Comparison of ENCODE assay signal across 22 cellular contexts in genomic region chr3:176090727-176091126, GRCh38.
A peak's percentile ranks its signal among the peaks of the same experiment; 100 is the strongest.
DNase-seq lines count a peak whose midpoint lies in the region; ATAC-seq and TF ChIP-seq lines count a peak whose summit lies in the region.
"Had no signal": no experiment of that assay in that cellular context is flagged by ENCODE, and none has a peak within 500 bp of the region (broad histone marks: within the 10 kb centered on the region; RNA-seq: fewer than 3 reads in every experiment).

No MANE protein-coding gene starts in this region.

- TF ChIP-seq CTCF in BE2C (IDR thresholded peaks at IDR 0.05; ENCODE audit: low read depth, low read length): no peak
- no peak for TF ChIP-seq CTCF in GM23338 (conservative IDR thresholded peaks at IDR 0.05; ENCODE audit: low read depth in 2 of 2)
- no peak for TF ChIP-seq CTCF in WTC11 (IDR thresholded peaks at IDR 0.05)
- TF ChIP-seq CTCF in testis (IDR thresholded peaks at IDR 0.05): no peak

- H2AFZ ChIP-seq in GM23338: peak overlapping the region; percentile 11; the same call in 1 of the 2 replicates

- DNase-seq in BE2C (peak; percentile 8), GM23338 (ENCODE audit: low spot score) (no peak), WTC11 (ENCODE audit: low spot score) (no peak), testis (peak; percentile 41), NCI-H1417 (lab: John Stamatoyannopoulos, UW) (no peak), substantia nigra (lab: John Stamatoyannopoulos, UW) (no peak)
- DNase-seq in stimulated activated CD8-positive, alpha-beta memory T cell treated with anti-CD3 and anti-CD28 coated beads, Interleukin-4, amount 100 ng/mL, for 48 hours: no peak
- DNase-seq: 8988T; ACHN; AML-193; C1 segment of cervical spinal cord; Calu3; CD4-positive, alpha-beta memory T cell; COR-L47; DMS79; EL; GDM1; GOT3; HFFc6 had no signal

- intact Hi-C loops in testis (cut with DNase I; ENCODE audit: low total_unique reads): no loop called here

- no peaks in the 10 kb centered on the region for H3K79me2 ChIP-seq in GM23338 (replicated peaks; ENCODE audit: insufficient read depth)

- H3K27me3 Mint-ChIP-seq in GM23338 (ENCODE audit: insufficient read depth, low read depth, poor library complexity): peaks cover 2% of the 10 kb centered on the region
- H3K27me3 Mint-ChIP-seq in WTC11 (ENCODE audit: low read depth): no peaks in the 10 kb centered on the region; the same call in 1 of the 2 replicates
- H3K27me3 Mint-ChIP-seq: CD4-positive, alpha-beta memory T cell had no signal

- H3K36me3 ChIP-seq in BE2C: no peaks in the 10 kb centered on the region
- no peaks in the 10 kb centered on the region; the same call in 1 of the 2 replicates for H3K36me3 ChIP-seq in GM23338 (ENCODE audit: insufficient read depth)
- no peaks in the 10 kb centered on the region for H3K36me3 ChIP-seq in testis (ENCODE audit: low read depth, missing control alignments)
- H3K36me3 ChIP-seq: HAP-1 had no signal

- H3K36me3 Mint-ChIP-seq in GM23338 (ENCODE audit: low read depth): no peaks in the 10 kb centered on the region
- H3K36me3 Mint-ChIP-seq in WTC11: peaks cover 7% of the 10 kb centered on the region
- H3K36me3 Mint-ChIP-seq: CD4-positive, alpha-beta memory T cell had no signal

- H3K27ac ChIP-seq in GM23338 (ENCODE audit: low read depth) (no peak overlapping the region), testis (peak overlapping the region in 1 of 2 donors; percentile 15), substantia nigra (ENCODE audit: low read depth, low read length, poor library complexity, severe bottlenecking) (no peak overlapping the region)
- H3K27ac ChIP-seq: A549 had no signal

- no peaks in the 10 kb centered on the region for H3F3A ChIP-seq in GM23338 (replicated peaks; ENCODE audit: low read depth)

- 58 to 65% methylated on average over 3 of the region's 3 CpGs for WGBS in testis, 2 donors

- no peaks in the 10 kb centered on the region for H3K27me3 ChIP-seq in BE2C
- H3K27me3 ChIP-seq in GM23338 (ENCODE audit: insufficient read depth): no peaks in the 10 kb centered on the region
- no peaks in the 10 kb centered on the region for H3K27me3 ChIP-seq in testis

- ATAC-seq in GM23338: no peak
- no peak for ATAC-seq in WTC11
- ATAC-seq: A549, GM12878 had no signal

- CTCF ChIA-PET in WTC11 (lab: Charles Lee): no interaction called here

- no peak for TF ChIP-seq POLR2A in testis (IDR thresholded peaks at IDR 0.05)

- 0 out of 2 replicates have a peak, but pooled peaks cover 5% of the 10 kb centered on the region for H3K9me2 ChIP-seq in GM23338 (ENCODE audit: insufficient read depth)

- H3K4me3 Mint-ChIP-seq in GM23338 (no peak overlapping the region), WTC11 (no peak overlapping the region)
- H3K4me3 Mint-ChIP-seq: CD4-positive, alpha-beta memory T cell; HFFc6 had no signal

- no peak overlapping the region for H3K27ac Mint-ChIP-seq in GM23338
- H3K27ac Mint-ChIP-seq in WTC11: no peak overlapping the region
- H3K27ac Mint-ChIP-seq: CD4-positive, alpha-beta memory T cell; HFFc6 had no signal

- H3K9me3 Mint-ChIP-seq in GM23338 (peaks cover 9% of the 10 kb centered on the region; the same call in 2 of the 3 replicates), WTC11 (peaks cover 25% of the 10 kb centered on the region)
- H3K9me3 Mint-ChIP-seq: HFFc6 had no signal

- no peaks in the 10 kb centered on the region for H4K20me1 ChIP-seq in GM23338 (replicated peaks; ENCODE audit: insufficient read depth)

- H3K4me3 ChIP-seq in BE2C (ENCODE audit: low read depth, low read length): no peak overlapping the region
- H3K4me3 ChIP-seq in GM23338: no peak overlapping the region
- H3K4me3 ChIP-seq in testis: no peak overlapping the region
- H3K4me3 ChIP-seq: A549, GM12878, HAP-1 had no signal

- POLR2A ChIA-PET in WTC11 (lab: Charles Lee): no interaction called here

- H3K4me1 Mint-ChIP-seq in GM23338 (peaks cover 4% of the 10 kb centered on the region; the same call in 2 of the 3 replicates), WTC11 (peaks cover 8% of the 10 kb centered on the region)
- H3K4me1 Mint-ChIP-seq: CD4-positive, alpha-beta memory T cell had no signal

- H3K4me2 ChIP-seq in GM23338: no peak overlapping the region
- H3K4me2 ChIP-seq: A549 had no signal

- H3K9me3 ChIP-seq in BE2C (no peaks in the 10 kb centered on the region), testis (no peaks in the 10 kb centered on the region)
- H3K9me3 ChIP-seq: A549, HAP-1 had no signal

- no peaks in the 10 kb centered on the region for H3K4me1 ChIP-seq in BE2C
- no peaks in the 10 kb centered on the region for H3K4me1 ChIP-seq in GM23338 (ENCODE audit: insufficient read depth)
- H3K4me1 ChIP-seq in testis: no peaks in the 10 kb centered on the region
- H3K4me1 ChIP-seq: A549, HAP-1 had no signal

TF ChIP-seq in GM23338, 12 proteins besides CTCF, POLR2A, EP300 and RAD21 (continues in another document):
- TF ChIP-seq, protein P1, sequence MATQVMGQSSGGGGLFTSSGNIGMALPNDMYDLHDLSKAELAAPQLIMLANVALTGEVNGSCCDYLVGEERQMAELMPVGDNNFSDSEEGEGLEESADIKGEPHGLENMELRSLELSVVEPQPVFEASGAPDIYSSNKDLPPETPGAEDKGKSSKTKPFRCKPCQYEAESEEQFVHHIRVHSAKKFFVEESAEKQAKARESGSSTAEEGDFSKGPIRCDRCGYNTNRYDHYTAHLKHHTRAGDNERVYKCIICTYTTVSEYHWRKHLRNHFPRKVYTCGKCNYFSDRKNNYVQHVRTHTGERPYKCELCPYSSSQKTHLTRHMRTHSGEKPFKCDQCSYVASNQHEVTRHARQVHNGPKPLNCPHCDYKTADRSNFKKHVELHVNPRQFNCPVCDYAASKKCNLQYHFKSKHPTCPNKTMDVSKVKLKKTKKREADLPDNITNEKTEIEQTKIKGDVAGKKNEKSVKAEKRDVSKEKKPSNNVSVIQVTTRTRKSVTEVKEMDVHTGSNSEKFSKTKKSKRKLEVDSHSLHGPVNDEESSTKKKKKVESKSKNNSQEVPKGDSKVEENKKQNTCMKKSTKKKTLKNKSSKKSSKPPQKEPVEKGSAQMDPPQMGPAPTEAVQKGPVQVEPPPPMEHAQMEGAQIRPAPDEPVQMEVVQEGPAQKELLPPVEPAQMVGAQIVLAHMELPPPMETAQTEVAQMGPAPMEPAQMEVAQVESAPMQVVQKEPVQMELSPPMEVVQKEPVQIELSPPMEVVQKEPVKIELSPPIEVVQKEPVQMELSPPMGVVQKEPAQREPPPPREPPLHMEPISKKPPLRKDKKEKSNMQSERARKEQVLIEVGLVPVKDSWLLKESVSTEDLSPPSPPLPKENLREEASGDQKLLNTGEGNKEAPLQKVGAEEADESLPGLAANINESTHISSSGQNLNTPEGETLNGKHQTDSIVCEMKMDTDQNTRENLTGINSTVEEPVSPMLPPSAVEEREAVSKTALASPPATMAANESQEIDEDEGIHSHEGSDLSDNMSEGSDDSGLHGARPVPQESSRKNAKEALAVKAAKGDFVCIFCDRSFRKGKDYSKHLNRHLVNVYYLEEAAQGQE (IDR thresholded peaks at IDR 0.05; ENCODE audit: unreplicated experiment): no peak
- TF ChIP-seq EZH2 (IDR thresholded peaks at IDR 0.05; ENCODE audit: low read depth, unreplicated experiment): no peak
- TF ChIP-seq EZH2phosphoT487 (IDR thresholded peaks at IDR 0.05; ENCODE audit: unreplicated experiment): no peak
- TF ChIP-seq ZNF114 (CRISPR knock-in tag; IDR thresholded peaks at IDR 0.05): no peak
- TF ChIP-seq ZNF331 (CRISPR knock-in tag; IDR thresholded peaks at IDR 0.05; ENCODE audit: low read depth): no peak

TF ChIP-seq in WTC11, 78 proteins besides CTCF, POLR2A, EP300 and RAD21:
- no peak for TF ChIP-seq CDX4 (CRISPR knock-in tag; IDR thresholded peaks at IDR 0.05; ENCODE audit: borderline replicate concordance)
- 0 out of 2 replicates have a peak, but pooled peaks have one; percentile 18 for TF ChIP-seq USF2 (CRISPR knock-in tag; IDR thresholded peaks at IDR 0.05)
- no peak for TF ChIP-seq PRRX2 (CRISPR knock-in tag; IDR thresholded peaks at IDR 0.05)

Comparison
In these comparisons a context has a peak if more than half of its experiments do, and no peak if none do; other contexts are left out.
1. DNase-seq: peak in BE2C (single experiment) and testis (single experiment); none in GM23338 (single experiment), WTC11 (single experiment), NCI-H1417 (0 of 3), stimulated activated CD8-positive, alpha-beta memory T cell treated with anti-CD3 and anti-CD28 coated beads, Interleukin-4, amount 100 ng/mL, for 48 hours (single experiment) and substantia nigra (0 of 49).